8 cellular contexts compared by ENCODE assay signal in the genomic region with DNA sequence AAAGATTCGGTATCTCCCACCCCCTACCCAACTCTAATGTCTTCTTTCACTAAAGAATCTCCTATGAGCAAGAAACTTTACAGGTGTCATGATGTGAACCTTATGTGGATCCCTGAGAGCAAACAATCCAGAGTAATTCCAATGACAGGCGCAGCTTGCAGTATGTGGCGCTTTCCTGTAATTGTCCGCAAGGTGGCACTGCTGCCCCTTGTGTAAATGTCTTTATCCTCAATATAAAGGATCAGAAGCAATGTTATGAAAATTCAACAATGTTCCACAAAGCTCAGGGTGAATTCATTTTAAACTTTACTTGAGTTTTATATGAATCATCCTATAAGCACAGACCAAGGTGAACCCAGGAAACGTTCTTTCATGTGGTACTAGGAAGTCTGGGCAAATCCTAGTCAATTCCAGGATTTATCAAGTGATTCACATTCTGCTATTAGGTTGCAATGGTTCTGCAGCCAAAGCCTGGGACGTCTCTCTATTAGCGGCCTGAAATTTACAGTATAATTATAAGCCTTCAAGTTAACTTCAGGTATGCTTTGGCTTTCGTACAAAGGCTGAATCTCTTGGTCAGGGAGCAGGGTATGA.
DNase-seq lines count a peak whose midpoint lies in the region; ATAC-seq, FAIRE-seq and TF ChIP-seq lines count a peak whose summit lies in the region.

No MANE protein-coding gene starts in this region.

- no peaks in the 10 kb centered on the region for H3K36me3 ChIP-seq in ascending aorta

- no peaks in the 10 kb centered on the region for H3K4me1 ChIP-seq in ascending aorta
- H3K4me1 ChIP-seq in right cardiac atrium (ENCODE audit: control insufficient read depth, insufficient read depth, low read length), result peaks cover 1% of the 10 kb centered on the region

- DNase-seq in DMS79 (lab: John Stamatoyannopoulos, UW) (peak; percentile 17), H54 (ENCODE audit: insufficient read length, low spot score) (peak; percentile 49), NCI-H1092 treated with DMSO at 0.1 percent for 48 hours (lab: John Stamatoyannopoulos, UW) (peak; percentile 73), T-helper 22 cell (ENCODE audit: low read depth) (peak; percentile 37), ascending aorta (ENCODE audit: low spot score in 2 of 2) (peak in 1 of 2 donors; percentile 85), right cardiac atrium (peak; percentile 71 to 90 (median 82)), sciatic nerve (ENCODE audit: low spot score) (peak; percentile 86)

- H3K4me3 ChIP-seq in ascending aorta, result no peak overlapping the region
- H3K4me3 ChIP-seq in right cardiac atrium (ENCODE audit: low read length), result no peak overlapping the region

- TF ChIP-seq CTCF in ascending aorta (IDR thresholded peaks at IDR 0.05), result peak; percentile 65 to 94 (median 82)

- H3K27ac ChIP-seq in ascending aorta (no peak overlapping the region), right cardiac atrium (ENCODE audit: low read length) (no peak overlapping the region)

- TF ChIP-seq POLR2A in H54 (IDR thresholded peaks at IDR 0.05; ENCODE audit: low read depth, low read length), result no peak

- peak; percentile 95 for FAIRE-seq in H54 (lab: Jason Lieb, UNC)

- ATAC-seq in right cardiac atrium (peak; percentile 66 to 74), sciatic nerve (peak; percentile 82), GM21515 (IDR thresholded peaks at IDR 0.05; ENCODE audit: unreplicated experiment) (no peak)

- H3K27me3 ChIP-seq in ascending aorta (no peaks in the 10 kb centered on the region), right cardiac atrium (ENCODE audit: control insufficient read depth, insufficient read depth) (no peaks in the 10 kb centered on the region)

- 27% methylated on average over 8 of the region's 8 CpGs for whole genome bisulfite sequencing in right cardiac atrium

- intact Hi-C loops in ascending aorta (cut with DNase I) (loop anchor here (1.0 kb wide), 1 partner anchor 228 kb away; no protein-coding TSS in a partner anchor), right cardiac atrium (cut with DNase I) (loop anchor here in 3 of 4 donors (2.0 to 5.0 kb wide), 3 partner anchors 227 to 303 kb away; no protein-coding TSS in a partner anchor), sciatic nerve (cut with DNase I) (no loop called here)

- no peaks in the 10 kb centered on the region for H3K9me3 ChIP-seq in ascending aorta
- no peaks in the 10 kb centered on the region for H3K9me3 ChIP-seq in right cardiac atrium (ENCODE audit: control insufficient read depth, low read length)
